In the genomic region with DNA sequence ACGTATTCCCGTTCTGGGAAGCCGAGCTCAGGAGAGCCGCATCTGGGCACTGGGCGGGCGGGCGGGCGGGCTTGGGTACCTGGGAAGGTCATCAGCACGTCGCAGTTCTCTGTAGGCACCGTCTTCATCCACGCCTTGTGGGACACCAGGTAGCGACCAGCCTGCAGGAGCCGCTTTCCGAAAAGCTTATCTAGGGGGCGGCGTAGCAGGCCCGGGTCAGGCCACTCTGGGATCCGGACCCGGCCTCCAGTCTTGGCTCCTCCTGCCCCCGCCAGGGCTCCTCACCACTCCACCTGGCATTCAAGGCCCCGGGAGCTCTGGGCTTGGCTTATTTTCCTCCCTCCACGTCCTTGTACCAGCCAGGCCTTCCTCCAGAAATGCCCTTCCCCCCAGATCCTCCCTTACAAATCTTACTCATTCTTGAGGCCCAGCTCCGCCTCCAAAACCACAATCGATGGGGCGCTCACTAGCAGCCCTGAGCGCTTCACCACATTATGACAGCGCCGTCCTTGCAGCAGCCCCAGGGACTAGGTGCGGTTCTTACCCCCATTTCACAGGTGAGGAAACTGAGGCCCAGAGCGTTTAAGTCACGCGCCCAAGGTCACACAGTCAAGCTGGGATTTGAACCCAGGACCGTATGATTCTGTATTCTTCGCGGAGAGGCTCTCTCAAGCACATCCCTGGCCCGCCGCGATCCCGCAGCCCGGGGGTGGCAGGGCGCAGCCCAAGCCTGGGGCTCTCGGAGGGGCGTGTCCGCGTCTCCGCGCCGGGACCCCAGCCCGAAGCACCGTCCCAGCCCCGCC, we compare ENCODE assay signal across 8 cellular contexts. TPM values are rescaled to one million over a fixed set of nuclear protein-coding genes. Genes with fewer than 3 reads are reported as not detected.
DNase-seq lines count a peak whose midpoint lies in the region; ATAC-seq and TF ChIP-seq lines count a peak whose summit lies in the region.

No MANE protein-coding gene starts in this region.

- POLR2A ChIA-PET in CD8-positive, alpha-beta memory T cell (lab: Charles Lee), result interaction anchor here (1.3 to 2.1 kb wide), 4 partner anchors 25 to 259 kb away, joined by 3 to 9 read pairs (median 4); a partner anchor contains a TSS

- H3K27me3 ChIP-seq in CD8-positive, alpha-beta memory T cell (ENCODE audit: insufficient read depth, low read length, poor library complexity, severe bottlenecking), result no peaks in the 10 kb centered on the region
- no peaks in the 10 kb centered on the region for H3K27me3 ChIP-seq in WERI-Rb-1 (ENCODE audit: insufficient read depth, low read depth, severe bottlenecking)
- H3K27me3 ChIP-seq in lung (ENCODE audit: control insufficient read depth, insufficient read depth), result no peaks in the 10 kb centered on the region

- no peak for ATAC-seq in lung (ENCODE audit: insufficient read depth, low FRiP score)
- no peak for ATAC-seq in HG02623 (IDR thresholded peaks at IDR 0.05; ENCODE audit: unreplicated experiment)

- 39 to 40% methylated on average over 51 to 52 of the region's 52 CpGs for WGBS in lung, 2 donors

- peak overlapping the region; percentile 86 to 93 (median 89) for H3K4me3 Mint-ChIP-seq in CD8-positive, alpha-beta memory T cell

- TF ChIP-seq CTCF in WERI-Rb-1 (IDR thresholded peaks at IDR 0.05; ENCODE audit: low read depth, low read length) (no peak), cardiac fibroblast (IDR thresholded peaks at IDR 0.05; ENCODE audit: low read depth, low read length) (no peak), lung (IDR thresholded peaks at IDR 0.05; ENCODE audit: control extremely low read depth, extremely low read depth) (no peak)

- peaks cover 32% of the 10 kb centered on the region for H3K4me1 ChIP-seq in CD8-positive, alpha-beta memory T cell (ENCODE audit: insufficient read depth, low read length)
- peaks cover 5 to 23% of the 10 kb centered on the region in 2 donors for H3K4me1 ChIP-seq in lung (ENCODE audit: control insufficient read depth in 2 of 2, insufficient read depth in 2 of 2, low read length in 2 of 2)

- peak overlapping the region; percentile 82 for H3K4me3 ChIP-seq in CD8-positive, alpha-beta memory T cell (ENCODE audit: low read length)
- peak overlapping the region; percentile 77 for H3K4me3 ChIP-seq in WERI-Rb-1 (ENCODE audit: low read depth, low read length)
- peak overlapping the region; percentile 63 to 64 for H3K4me3 ChIP-seq in cardiac fibroblast (replicated peaks in 1 of 2; ENCODE audit: low read depth in 2 of 2, low read length in 2 of 2)
- H3K4me3 ChIP-seq in lung, result peak overlapping the region; percentile 67

- H3K9me3 ChIP-seq in CD8-positive, alpha-beta memory T cell (ENCODE audit: low read length), result no peaks in the 10 kb centered on the region
- H3K9me3 ChIP-seq in WERI-Rb-1 (ENCODE audit: severe bottlenecking) (no peaks in the 10 kb centered on the region), lung (ENCODE audit: control insufficient read depth in 2 of 2, insufficient read depth in 1 of 2, low read length in 1 of 2) (no peaks in the 10 kb centered on the region)

- H3K4me1 Mint-ChIP-seq in CD8-positive, alpha-beta memory T cell, result peaks cover 32 to 65% (median 33%) of the 10 kb centered on the region in 3 donors

- H3K36me3 ChIP-seq in CD8-positive, alpha-beta memory T cell (ENCODE audit: insufficient read depth, low read length), result no peaks in the 10 kb centered on the region
- peaks cover 25% of the 10 kb centered on the region for H3K36me3 ChIP-seq in WERI-Rb-1
- H3K36me3 ChIP-seq in lung (ENCODE audit: control insufficient read depth in 2 of 2, insufficient read depth in 2 of 2, low read length in 2 of 2), result peaks cover 0 to 3% of the 10 kb centered on the region in 2 donors

- peaks cover 0 to 13% (median 3%) of the 10 kb centered on the region in 3 donors for H3K36me3 Mint-ChIP-seq in CD8-positive, alpha-beta memory T cell

- H3K27me3 Mint-ChIP-seq in CD8-positive, alpha-beta memory T cell, result no peaks in the 10 kb centered on the region

- CTCF ChIA-PET in CD8-positive, alpha-beta memory T cell (lab: Charles Lee), result interaction anchor here (0.7 to 3.2 kb wide), 8 partner anchors 12 to 258 kb away, joined by 3 to 13 read pairs (median 4); a partner anchor contains a TSS

- H3K9me3 Mint-ChIP-seq in CD8-positive, alpha-beta memory T cell, result no peaks in the 10 kb centered on the region

- H3K27ac Mint-ChIP-seq in CD8-positive, alpha-beta memory T cell, result peak overlapping the region in 7 of 8 donors; percentile 34 to 89 (median 85)

- peak; percentile 42 to 85 (median 48) for DNase-seq in CD8-positive, alpha-beta memory T cell
- peak in 67 of 76 experiments; percentile 32 to 85 (median 68) for DNase-seq in HUDEP-2 (lab: John Stamatoyannopoulos, UW; ENCODE audit: unreplicated experiment in 76 of 76)
- no peak for DNase-seq in WERI-Rb-1
- peak; percentile 70 to 81 for DNase-seq in cardiac fibroblast (ENCODE audit: low read depth in 2 of 2)
- DNase-seq in lung (ENCODE audit: low spot score), result peak; percentile 53
- DNase-seq in stimulated activated CD8-positive, alpha-beta memory T cell treated with anti-CD3 and anti-CD28 coated beads, Interleukin-4, amount 100 ng/mL, for 4 hours (ENCODE audit: low read depth in 2 of 2, low spot score in 1 of 2), result peak; percentile 46 to 67
- no peak for DNase-seq in NCI-H748 (lab: John Stamatoyannopoulos, UW; ENCODE audit: unreplicated experiment)

- H3K27ac ChIP-seq in CD8-positive, alpha-beta memory T cell (ENCODE audit: low read depth, low read length), result peak overlapping the region; percentile 74
- H3K27ac ChIP-seq in WERI-Rb-1, result peak overlapping the region; percentile 95
- peak overlapping the region in 1 of 2 donors; percentile 75 for H3K27ac ChIP-seq in lung (ENCODE audit: low read depth in 1 of 2, low read length in 1 of 2)

RNA-seq across cellular contexts. Expression of a gene that starts 0.8 kb away (rescaled TPM):
- 1 to 10 TPM; 4.1 to 5.1 TPM for total RNA-seq in CD8-positive, alpha-beta memory T cell
- polyA plus RNA-seq in CD8-positive, alpha-beta memory T cell, result 0.43 TPM
- 10 to 100 TPM in 1 of 2 donors, 1 to 10 TPM in 1; 7.1 to 22.5 TPM for total RNA-seq in lung
- polyA plus RNA-seq in lung, result 1 to 10 TPM; 7.1 to 8.8 TPM

RNA-seq across cellular contexts. Expression of a gene that starts 3.5 kb away (rescaled TPM):
- 10 to 100 TPM; 47.3 to 55.7 TPM for total RNA-seq in CD8-positive, alpha-beta memory T cell
- polyA plus RNA-seq in CD8-positive, alpha-beta memory T cell, result 13.3 TPM
- total RNA-seq in lung, result 10 to 100 TPM; 22.2 to 24.1 TPM
- polyA plus RNA-seq in lung, result 10 to 100 TPM; 13.3 to 14.2 TPM

RNA-seq across cellular contexts. Expression of a gene that starts 24.4 kb away (rescaled TPM):
- 10 to 100 TPM; 47.9 to 51.1 TPM for total RNA-seq in CD8-positive, alpha-beta memory T cell
- 34.7 TPM for polyA plus RNA-seq in CD8-positive, alpha-beta memory T cell
- total RNA-seq in lung, result 10 to 100 TPM; 16.1 to 40.7 TPM
- 10 to 100 TPM; 60.2 to 66.5 TPM for polyA plus RNA-seq in lung

RNA-seq across cellular contexts. Expression of a gene that starts 28.1 kb away (rescaled TPM):
- 100 to 1,000 TPM; 136 to 138 TPM for total RNA-seq in CD8-positive, alpha-beta memory T cell
- 227 TPM for polyA plus RNA-seq in CD8-positive, alpha-beta memory T cell
- total RNA-seq in lung, result 10 to 100 TPM; 22.3 to 85.7 TPM
- 100 to 1,000 TPM; 101 to 137 TPM for polyA plus RNA-seq in lung

RNA-seq across cellular contexts. Expression of a gene that starts 30.6 kb away (rescaled TPM):
- 1 to 10 TPM; 5.2 to 6.0 TPM for total RNA-seq in CD8-positive, alpha-beta memory T cell
- polyA plus RNA-seq in CD8-positive, alpha-beta memory T cell, result 8.3 TPM
- 10 to 100 TPM; 12.8 to 23.0 TPM for total RNA-seq in lung
- polyA plus RNA-seq in lung, result 10 to 100 TPM; 14.9 to 15.4 TPM

Comparison
In these comparisons a context has a peak if more than half of its experiments do, and no peak if none do; other contexts are left out.
1. DNase-seq: peak in CD8-positive, alpha-beta memory T cell (5 of 5), HUDEP-2 (67 of 76), cardiac fibroblast (2 of 2), lung (single experiment) and stimulated activated CD8-positive, alpha-beta memory T cell treated with anti-CD3 and anti-CD28 coated beads, Interleukin-4, amount 100 ng/mL, for 4 hours (2 of 2); none in WERI-Rb-1 (single experiment) and NCI-H748 (single experiment).
2. Peak in every context shown above with its lines, with median percentiles within 50 percentile points of each other: H3K4me3 ChIP-seq.